In the genomic region with DNA sequence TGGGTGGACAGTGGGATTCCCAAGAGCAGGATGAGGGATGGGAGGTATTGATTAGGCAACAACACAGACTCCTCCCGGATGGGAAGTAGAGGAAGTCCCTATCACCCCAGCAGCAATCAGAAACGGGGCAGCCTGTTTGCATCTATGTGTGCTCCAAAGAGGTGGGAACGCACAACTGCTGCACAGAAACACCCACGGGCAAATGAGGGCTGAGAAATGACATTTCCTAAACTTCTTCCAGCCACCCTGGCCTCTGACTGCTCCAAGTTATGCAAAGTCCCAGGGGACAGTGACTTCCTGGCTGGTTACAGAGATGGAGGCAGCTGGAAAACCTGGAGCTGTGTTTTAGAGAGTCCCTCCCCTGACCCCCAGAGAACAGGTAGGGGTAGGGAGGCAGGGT, we compare ENCODE assay signal across 12 cellular contexts.
DNase-seq lines count a peak whose midpoint lies in the region; ATAC-seq and TF ChIP-seq lines count a peak whose summit lies in the region.
"Had no signal": no experiment of that assay in that cellular context is flagged by ENCODE, and none has a peak within 500 bp of the region (broad histone marks: within the 10 kb centered on the region; RNA-seq: fewer than 3 reads in every experiment).

No MANE protein-coding gene starts in this region.

- DNase-seq in NCI-H82 (lab: John Stamatoyannopoulos, UW), result peak; percentile 24
- no peak for DNase-seq in NCI-H82 treated with DMSO at 0.1 percent for 48 hours (lab: John Stamatoyannopoulos, UW; ENCODE audit: unreplicated experiment)
- DNase-seq in islet precursor cell, result peak; percentile 35
- DNase-seq in stimulated activated effector memory CD8-positive, alpha-beta T cell treated with anti-CD3 and anti-CD28 coated beads, Interleukin-12 subunit alpha, Interleukin-12 subunit beta, amount 100 ng/mL, for 72 hours (ENCODE audit: low spot score in 2 of 2), result no peak
- DNase-seq in NCI-H774 (lab: John Stamatoyannopoulos, UW), result no peak
- no peak for DNase-seq in stimulated activated naive CD4-positive, alpha-beta T cell treated with Interleukin-2 at 50 U/mL for 16 hours (lab: John Stamatoyannopoulos, UW)
- DNase-seq: NCI-H1436, NCI-H2029 treated with DMSO at 0.1 percent for 48 hours had no signal

- no peaks in the 10 kb centered on the region for H3K4me1 ChIP-seq in HEK293 (ENCODE audit: control insufficient read depth, insufficient read depth, low read length)
- H3K4me1 ChIP-seq: SJCRH30 had no signal

- no peak for TF ChIP-seq CTCF in HEK293 (tag by site-specific recombination; IDR thresholded peaks at IDR 0.05)

- peaks cover 15% of the 10 kb centered on the region for H3K4me1 Mint-ChIP-seq in stimulated activated effector memory CD8-positive, alpha-beta T cell treated with anti-CD3 and anti-CD28 coated beads, Interleukin-12 subunit alpha, Interleukin-12 subunit beta, amount 100 ng/mL, for 72 hours

- no peak for ATAC-seq in stimulated activated effector memory CD8-positive, alpha-beta T cell treated with anti-CD3 and anti-CD28 coated beads, Interleukin-12 subunit alpha, Interleukin-12 subunit beta, amount 100 ng/mL, for 72 hours
- ATAC-seq in GM19351 (IDR thresholded peaks at IDR 0.05; ENCODE audit: unreplicated experiment), result no peak

- no peaks in the 10 kb centered on the region for H3K36me3 ChIP-seq in HEK293 (ENCODE audit: control insufficient read depth in 2 of 2, insufficient read depth in 1 of 2, low read length in 2 of 2)
- H3K36me3 ChIP-seq: SJCRH30 had no signal

- CTCF ChIA-PET in HEK293 (lab: Yijun Ruan, JAX), result interaction anchor here (0.6 to 1.9 kb wide), 2 partner anchors 310 to 580 kb away, joined by 3 to 7 read pairs; no protein-coding TSS in a partner anchor

- no peaks in the 10 kb centered on the region for H3K9me3 Mint-ChIP-seq in stimulated activated effector memory CD8-positive, alpha-beta T cell treated with anti-CD3 and anti-CD28 coated beads, Interleukin-12 subunit alpha, Interleukin-12 subunit beta, amount 100 ng/mL, for 72 hours

- H3K9me3 ChIP-seq in HEK293 (ENCODE audit: control insufficient read depth, insufficient read depth, low read depth, low read length), result no peaks in the 10 kb centered on the region
- H3K9me3 ChIP-seq: SJCRH30 had no signal

- H3K36me3 Mint-ChIP-seq in stimulated activated effector memory CD8-positive, alpha-beta T cell treated with anti-CD3 and anti-CD28 coated beads, Interleukin-12 subunit alpha, Interleukin-12 subunit beta, amount 100 ng/mL, for 72 hours, result no peaks in the 10 kb centered on the region

- peak overlapping the region; percentile 39 for H3K4me3 Mint-ChIP-seq in stimulated activated effector memory CD8-positive, alpha-beta T cell treated with anti-CD3 and anti-CD28 coated beads, Interleukin-12 subunit alpha, Interleukin-12 subunit beta, amount 100 ng/mL, for 72 hours

- no peak overlapping the region for H3K4me3 ChIP-seq in HEK293 (ENCODE audit: low read depth, low read length)
- H3K4me3 ChIP-seq: K562, SJCRH30 had no signal

- no peak overlapping the region for H3K27ac Mint-ChIP-seq in stimulated activated effector memory CD8-positive, alpha-beta T cell treated with anti-CD3 and anti-CD28 coated beads, Interleukin-12 subunit alpha, Interleukin-12 subunit beta, amount 100 ng/mL, for 72 hours

- POLR2A ChIA-PET in HEK293 (lab: Yijun Ruan, JAX), result no interaction called here

- no peak overlapping the region for H3K27ac ChIP-seq in HEK293 (ENCODE audit: extremely low read depth, low read depth, low read length)
- H3K27ac ChIP-seq: SJCRH30 had no signal

TF ChIP-seq in HEK293, 187 proteins besides CTCF, POLR2A, EP300 and RAD21:
- TF ChIP-seq ZFHX2 (tag by site-specific recombination; conservative IDR thresholded peaks at IDR 0.05) (peak; percentile 23; the same call in 1 of the 2 replicates), ZNF624 (tag by site-specific recombination; IDR thresholded peaks at IDR 0.05) (no peak), EGR2 (tag by site-specific recombination; IDR thresholded peaks at IDR 0.05; ENCODE audit: low read depth) (peak; percentile 19; the same call in 1 of the 2 replicates), SCRT2 (tag by site-specific recombination; IDR thresholded peaks at IDR 0.05) (no peak), YY2 (tag by site-specific recombination; IDR thresholded peaks at IDR 0.05) (no peak), OSR2 (tag by site-specific recombination; IDR thresholded peaks at IDR 0.05) (no peak), ZNF16 (tag by site-specific recombination; IDR thresholded peaks at IDR 0.05; ENCODE audit: low read depth) (no peak), SP7 (tag by site-specific recombination; IDR thresholded peaks at IDR 0.05) (no peak)
- TF ChIP-seq, protein P1, sequence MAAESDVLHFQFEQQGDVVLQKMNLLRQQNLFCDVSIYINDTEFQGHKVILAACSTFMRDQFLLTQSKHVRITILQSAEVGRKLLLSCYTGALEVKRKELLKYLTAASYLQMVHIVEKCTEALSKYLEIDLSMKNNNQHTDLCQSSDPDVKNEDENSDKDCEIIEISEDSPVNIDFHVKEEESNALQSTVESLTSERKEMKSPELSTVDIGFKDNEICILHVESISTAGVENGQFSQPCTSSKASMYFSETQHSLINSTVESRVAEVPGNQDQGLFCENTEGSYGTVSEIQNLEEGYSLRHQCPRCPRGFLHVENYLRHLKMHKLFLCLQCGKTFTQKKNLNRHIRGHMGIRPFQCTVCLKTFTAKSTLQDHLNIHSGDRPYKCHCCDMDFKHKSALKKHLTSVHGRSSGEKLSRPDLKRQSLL (tag by site-specific recombination; IDR thresholded peaks at IDR 0.05), result no peak

Comparison
In these comparisons a context has a peak if more than half of its experiments do, and no peak if none do; other contexts are left out.
1. DNase-seq: peak in NCI-H82 (single experiment) and islet precursor cell (single experiment); none in NCI-H82 treated with DMSO at 0.1 percent for 48 hours (single experiment), stimulated activated effector memory CD8-positive, alpha-beta T cell treated with anti-CD3 and anti-CD28 coated beads, Interleukin-12 subunit alpha, Interleukin-12 subunit beta, amount 100 ng/mL, for 72 hours (0 of 2), NCI-H774 (single experiment) and stimulated activated naive CD4-positive, alpha-beta T cell treated with Interleukin-2 at 50 U/mL for 16 hours (single experiment).